ENCODE assay signal across 8 cellular contexts in the genomic region with DNA sequence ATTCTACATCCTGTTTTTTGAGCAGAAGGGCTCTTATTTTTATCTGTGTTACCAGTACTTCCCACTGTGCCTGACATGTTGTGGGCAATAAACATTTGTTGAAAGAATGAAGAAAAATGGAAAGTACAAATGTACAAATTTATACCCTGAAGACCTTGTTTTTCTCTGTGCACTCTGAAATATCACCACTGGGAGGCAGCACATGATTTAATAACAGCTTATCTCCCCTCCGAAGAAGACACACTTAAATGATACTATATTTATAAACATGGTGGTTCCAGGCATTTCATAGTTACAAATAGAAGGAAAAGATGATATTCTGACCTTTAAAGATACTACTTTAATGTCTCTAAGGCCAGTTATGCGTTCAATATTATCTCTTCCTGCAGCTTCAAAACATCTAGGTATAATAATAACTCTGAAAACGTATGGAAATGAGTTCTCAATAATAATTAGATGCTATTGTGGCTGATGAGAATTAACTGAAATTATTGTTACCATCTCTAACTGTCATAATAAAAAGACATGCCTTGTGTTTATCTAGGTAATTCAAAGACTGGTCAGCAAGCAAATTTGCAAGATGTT. TPM values are rescaled to one million over a fixed set of nuclear protein-coding genes. Genes with fewer than 3 reads are reported as not detected.
DNase-seq lines count a peak whose midpoint lies in the region; ATAC-seq, FAIRE-seq and TF ChIP-seq lines count a peak whose summit lies in the region.

No MANE protein-coding gene starts in this region.

- intact Hi-C loops in endothelial cell of umbilical vein (cut with micrococcal nuclease): loop anchor here (1.0 to 10.0 kb wide), 6 partner anchors 166 to 740 kb away; no protein-coding TSS in a partner anchor
- intact Hi-C loops in naive thymus-derived CD4-positive, alpha-beta T cell (cut with micrococcal nuclease): loop anchor here (1.0 to 5.0 kb wide), 16 partner anchors 159 to 808 kb away; a partner anchor contains a TSS

- no peaks in the 10 kb centered on the region for H3K4me1 ChIP-seq in endothelial cell of umbilical vein (ENCODE audit: control insufficient read depth, extremely low read depth, insufficient read depth, low read length)
- H3K4me1 ChIP-seq in naive thymus-derived CD4-positive, alpha-beta T cell (ENCODE audit: control insufficient read depth in 2 of 2, insufficient read depth in 2 of 2, low read length in 2 of 2): no peaks in the 10 kb centered on the region

- DNase-seq in activated T-cell treated with anti-CD3 and anti-CD28 coated beads for 1 hour (ENCODE audit: low read depth) (peak; percentile 37), NCI-H2196 treated with DMSO at 0.1 percent for 48 hours (lab: John Stamatoyannopoulos, UW; ENCODE audit: unreplicated experiment) (peak; percentile 18), endothelial cell of umbilical vein (ENCODE audit: low read depth, low spot score) (peak; percentile 79), urothelium cell line (ENCODE audit: low spot score) (peak; percentile 28)
- no peak for DNase-seq in activated T-cell treated with anti-CD3 and anti-CD28 coated beads, Interleukin-2, amount 50 U/mL, for 1 hour
- DNase-seq in activated CD4-positive, alpha-beta T cell treated with anti-CD3 and anti-CD28 coated beads for 48 hours: peak; percentile 66
- DNase-seq in naive thymus-derived CD4-positive, alpha-beta T cell: peak in 7 of 9 donors; percentile 48 to 68 (median 62)

- no peak overlapping the region for H3K27ac Mint-ChIP-seq in naive thymus-derived CD4-positive, alpha-beta T cell

- H3K9me1 ChIP-seq in endothelial cell of umbilical vein (replicated peaks; ENCODE audit: control insufficient read depth, extremely low read depth, insufficient read depth, low read length): no peaks in the 10 kb centered on the region

- H2AFZ ChIP-seq in endothelial cell of umbilical vein (ENCODE audit: low read depth, low read length): no peak overlapping the region

- H3K9ac ChIP-seq in endothelial cell of umbilical vein (replicated peaks; ENCODE audit: extremely low read depth, insufficient read depth, low read length): no peak overlapping the region

- no peaks in the 10 kb centered on the region for H3K9me3 Mint-ChIP-seq in naive thymus-derived CD4-positive, alpha-beta T cell

- POLR2A ChIA-PET in endothelial cell of umbilical vein (lab: Charles Lee): no interaction called here
- POLR2A ChIA-PET in naive thymus-derived CD4-positive, alpha-beta T cell (lab: Charles Lee): interaction anchor here (0.7 to 1.0 kb wide), 2 partner anchors 289 to 735 kb away, joined by 3 read pairs; a partner anchor contains a TSS

- no peak for TF ChIP-seq POLR2A in endothelial cell of umbilical vein (IDR thresholded peaks at IDR 0.05; ENCODE audit: low read depth, low read length)

- H3K4me1 Mint-ChIP-seq in naive thymus-derived CD4-positive, alpha-beta T cell: peaks cover 7 to 21% (median 15%) of the 10 kb centered on the region in 7 donors

- peak; percentile 89 for FAIRE-seq in endothelial cell of umbilical vein (lab: Jason Lieb, UNC)
- no peak for FAIRE-seq in urothelium cell line (lab: Jason Lieb, UNC)

- CTCF ChIA-PET in endothelial cell of umbilical vein (lab: Charles Lee): interaction anchor here (0.7 to 7.9 kb wide), 39 partner anchors 9 to 735 kb away, joined by 3 to 157 read pairs (median 4); a partner anchor contains a TSS
- CTCF ChIA-PET in naive thymus-derived CD4-positive, alpha-beta T cell (lab: Charles Lee): interaction anchor here (0.7 to 7.3 kb wide), 13 partner anchors 14 to 735 kb away, joined by 3 to 83 read pairs (median 5); no protein-coding TSS in a partner anchor

- no peaks in the 10 kb centered on the region for H3K36me3 ChIP-seq in endothelial cell of umbilical vein (ENCODE audit: control insufficient read depth in 2 of 2, extremely low read depth in 1 of 2, insufficient read depth in 2 of 2, low read length in 2 of 2)
- no peaks in the 10 kb centered on the region for H3K36me3 ChIP-seq in naive thymus-derived CD4-positive, alpha-beta T cell (ENCODE audit: control insufficient read depth in 2 of 3, insufficient read depth in 3 of 3, low read length in 3 of 3)

- no peaks in the 10 kb centered on the region for H3K36me3 Mint-ChIP-seq in naive thymus-derived CD4-positive, alpha-beta T cell

- peak; percentile 48 to 54 for TF ChIP-seq CTCF in endothelial cell of umbilical vein (IDR thresholded peaks at IDR 0.05; ENCODE audit: extremely low read depth in 1 of 2, insufficient read depth in 1 of 2, low read depth in 1 of 2, low read length in 2 of 2)

- dilution Hi-C loops in endothelial cell of umbilical vein (cut with MboI; ENCODE audit: extremely low pct_ligation_motif_present, low sequenced_read_pairs): no loop called here

- no peak overlapping the region for H3K4me2 ChIP-seq in endothelial cell of umbilical vein (ENCODE audit: insufficient read depth, low read length)

- H4K20me1 ChIP-seq in endothelial cell of umbilical vein (replicated peaks; ENCODE audit: control insufficient read depth, extremely low read depth, insufficient read depth, low read length): no peaks in the 10 kb centered on the region

- no peaks in the 10 kb centered on the region for H3K27me3 ChIP-seq in endothelial cell of umbilical vein (ENCODE audit: control insufficient read depth in 2 of 2, insufficient read depth in 2 of 2, low read length in 2 of 2)
- no peaks in the 10 kb centered on the region for H3K27me3 ChIP-seq in naive thymus-derived CD4-positive, alpha-beta T cell (ENCODE audit: control insufficient read depth in 2 of 2, insufficient read depth in 2 of 2, low read length in 2 of 2)

- peak; percentile 71 for ATAC-seq in HG02973 (IDR thresholded peaks at IDR 0.05; ENCODE audit: unreplicated experiment)
- ATAC-seq in naive thymus-derived CD4-positive, alpha-beta T cell: peak; percentile 81

- peaks cover 0 to 3% (median 0%) of the 10 kb centered on the region in 5 donors for H3K27me3 Mint-ChIP-seq in naive thymus-derived CD4-positive, alpha-beta T cell

- H3K4me3 ChIP-seq in endothelial cell of umbilical vein (replicated peaks in 1 of 3; ENCODE audit: insufficient read depth in 1 of 3, low read depth in 1 of 3, low read length in 3 of 3): no peak overlapping the region
- H3K4me3 ChIP-seq in naive thymus-derived CD4-positive, alpha-beta T cell (ENCODE audit: low read length): no peak overlapping the region

- no TSS peak for BruUV-seq in endothelial cell of umbilical vein (replicated peaks; lab: Mats Ljungman, UMichigan)

- no peak overlapping the region for H3K4me3 Mint-ChIP-seq in naive thymus-derived CD4-positive, alpha-beta T cell

- H3K9me3 ChIP-seq in endothelial cell of umbilical vein (replicated peaks; ENCODE audit: control insufficient read depth, insufficient read depth, low read length): no peaks in the 10 kb centered on the region
- H3K9me3 ChIP-seq in naive thymus-derived CD4-positive, alpha-beta T cell (ENCODE audit: control insufficient read depth in 2 of 3, low read length in 3 of 3): no peaks in the 10 kb centered on the region

- H3K79me2 ChIP-seq in endothelial cell of umbilical vein (ENCODE audit: control insufficient read depth, insufficient read depth, low read length): no peaks in the 10 kb centered on the region

- H3K27ac ChIP-seq in endothelial cell of umbilical vein (ENCODE audit: insufficient read depth, low read depth, low read length): no peak overlapping the region
- no peak overlapping the region for H3K27ac ChIP-seq in naive thymus-derived CD4-positive, alpha-beta T cell (ENCODE audit: low read depth, low read length)

TF ChIP-seq in endothelial cell of umbilical vein, 7 proteins besides CTCF, POLR2A, EP300 and RAD21:
- TF ChIP-seq EZH2 (IDR thresholded peaks at IDR 0.05; ENCODE audit: borderline replicate concordance, low read depth, low read length, severe bottlenecking) (no peak), FOS (IDR thresholded peaks at IDR 0.05; ENCODE audit: borderline replicate concordance, insufficient read depth, low read length) (no peak), GATA2 (IDR thresholded peaks at IDR 0.05; ENCODE audit: insufficient read depth, insufficient read length, low read depth, low read length) (no peak), MYC (IDR thresholded peaks at IDR 0.05; ENCODE audit: low read depth, low read length) (no peak)

RNA-seq across cellular contexts. Expression of a gene that starts 12.8 kb away (rescaled TPM):
- total RNA-seq in endothelial cell of umbilical vein: 4.5 and 12.5 TPM in 2 replicates
- 3.1 and 4.0 TPM in 2 replicates for polyA plus RNA-seq in endothelial cell of umbilical vein
- polyA plus RNA-seq in endothelial cell of umbilical vein (2011; cell fraction: cytosol; rRNA removed): 2.0 and 3.7 TPM in 2 replicates
- polyA plus RNA-seq in endothelial cell of umbilical vein (2011; cell fraction: nucleus; rRNA removed): 40.9 and 51.1 TPM in 2 replicates
- 17.7 and 21.2 TPM in 2 replicates for polyA plus RNA-seq in endothelial cell of umbilical vein (2012)
- polyA minus RNA-seq in endothelial cell of umbilical vein: 4.1 and 8.1 TPM in 2 replicates
- polyA minus RNA-seq in endothelial cell of umbilical vein (2011; cell fraction: cytosol; rRNA and poly(A)+ RNA removed): not detected
- polyA minus RNA-seq in endothelial cell of umbilical vein (2011; cell fraction: nucleus; rRNA and poly(A)+ RNA removed): 14.3 and 31.0 TPM in 2 replicates
- under 1 TPM in 1 of 5 experiments, not detected in 4; 0.46 TPM for total RNA-seq in naive thymus-derived CD4-positive, alpha-beta T cell
- not detected for polyA plus RNA-seq in naive thymus-derived CD4-positive, alpha-beta T cell

RNA-seq across cellular contexts. Expression of a gene that starts 36.0 kb away (rescaled TPM):
- total RNA-seq in endothelial cell of umbilical vein: not detected in 2 replicates
- not detected in 2 replicates for polyA plus RNA-seq in endothelial cell of umbilical vein
- polyA plus RNA-seq in endothelial cell of umbilical vein (2011; cell fraction: cytosol; rRNA removed): not detected in 2 replicates
- not detected in 2 replicates for polyA plus RNA-seq in endothelial cell of umbilical vein (2011; cell fraction: nucleus; rRNA removed)
- not detected in 2 replicates for polyA plus RNA-seq in endothelial cell of umbilical vein (2012)
- polyA minus RNA-seq in endothelial cell of umbilical vein: not detected in 2 replicates
- not detected for polyA minus RNA-seq in endothelial cell of umbilical vein (2011; cell fraction: cytosol; rRNA and poly(A)+ RNA removed)
- polyA minus RNA-seq in endothelial cell of umbilical vein (2011; cell fraction: nucleus; rRNA and poly(A)+ RNA removed): not detected in 2 replicates
- not detected for total RNA-seq in naive thymus-derived CD4-positive, alpha-beta T cell
- not detected for polyA plus RNA-seq in naive thymus-derived CD4-positive, alpha-beta T cell
